In the genomic region with DNA sequence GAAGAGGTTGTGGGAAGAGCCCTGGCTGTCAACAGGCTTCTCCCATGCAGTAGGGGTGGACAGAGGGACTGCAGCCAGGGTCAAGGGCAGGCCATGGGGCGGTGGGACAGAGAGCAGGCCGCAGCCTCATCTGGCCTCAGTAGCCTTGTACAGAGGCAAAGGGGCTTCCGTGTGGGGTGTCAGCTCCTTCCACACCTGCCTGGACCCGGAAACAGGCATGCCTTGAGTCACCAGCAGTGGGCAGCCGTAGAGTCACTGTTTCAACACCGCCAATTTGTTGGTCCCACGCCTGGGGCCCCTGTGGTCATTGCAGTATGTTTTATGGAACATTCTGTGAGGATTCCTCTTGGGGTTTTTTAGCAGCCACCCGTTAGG, we compare ENCODE assay signal across 15 cellular contexts.
DNase-seq lines count a peak whose midpoint lies in the region; ATAC-seq, FAIRE-seq and TF ChIP-seq lines count a peak whose summit lies in the region.
"Had no signal": no experiment of that assay in that cellular context is flagged by ENCODE, and none has a peak within 500 bp of the region (broad histone marks: within the 10 kb centered on the region; RNA-seq: fewer than 3 reads in every experiment).

No MANE protein-coding gene starts in this region.

- peak overlapping the region; percentile 52; the same call in 1 of the 2 replicates for H2AK5ac ChIP-seq in IMR-90 (ENCODE audit: low read depth, low read length)

- H3K4ac ChIP-seq in IMR-90 (ENCODE audit: low read depth, low read length) = no peak overlapping the region; the same call in 1 of the 2 replicates

- H3K9me3 ChIP-seq in IMR-90 (ENCODE audit: control insufficient read depth, insufficient read depth, low read length) = no peaks in the 10 kb centered on the region
- H3K9me3 ChIP-seq: BE2C, esophagus squamous epithelium had no signal

- DNase-seq in AG09309 (ENCODE audit: low read depth) = no peak
- no peak for DNase-seq in IMR-90
- DNase-seq in bronchial epithelial cell (ENCODE audit: low read depth) = peak; percentile 8
- no peak for DNase-seq in mesothelial cell of epicardium (ENCODE audit: low spot score in 2 of 2, unreplicated experiment in 2 of 2)
- DNase-seq in NCI-H2196 treated with DMSO at 0.1 percent for 48 hours (lab: John Stamatoyannopoulos, UW; ENCODE audit: unreplicated experiment) = no peak
- no peak for DNase-seq in cerebellar nuclear complex (lab: John Stamatoyannopoulos, UW)
- no peak for DNase-seq in NCI-H1436 (lab: John Stamatoyannopoulos, UW)
- DNase-seq: esophagus squamous epithelium, NCI-H446 treated with DMSO at 0.1 percent for 48 hours had no signal

- no peak overlapping the region for H4K8ac ChIP-seq in IMR-90 (ENCODE audit: low read depth in 2 of 2, low read length in 2 of 2)

- no peak overlapping the region for H3K9ac ChIP-seq in IMR-90 (ENCODE audit: low read depth, low read length)

- H3K9me3 Mint-ChIP-seq in mesothelial cell of epicardium = peaks cover 1% of the 10 kb centered on the region

- no peak overlapping the region for H2BK15ac ChIP-seq in IMR-90 (ENCODE audit: low read depth, low read length)

- no peak overlapping the region for H3K4me3 ChIP-seq in AG09309 (ENCODE audit: control insufficient read depth, low read depth, low read length)
- no peak overlapping the region for H3K4me3 ChIP-seq in IMR-90 (ENCODE audit: insufficient read depth, low read depth, low read length)
- no peak overlapping the region for H3K4me3 ChIP-seq in bronchial epithelial cell (ENCODE audit: low read depth, low read length)
- H3K4me3 ChIP-seq: esophagus squamous epithelium, skin epidermis had no signal

- no peak overlapping the region for H3K4me3 Mint-ChIP-seq in mesothelial cell of epicardium
- H3K4me3 Mint-ChIP-seq: naive thymus-derived CD8-positive, alpha-beta T cell had no signal

- H3K79me1 ChIP-seq in IMR-90 (ENCODE audit: low read depth in 1 of 2, low read length in 2 of 2) = peaks cover 22 to 94% of the 10 kb centered on the region in 2 experiments

- no peak overlapping the region for H3K18ac ChIP-seq in IMR-90 (ENCODE audit: low read depth, low read length)

- H3K27me3 Mint-ChIP-seq in mesothelial cell of epicardium (ENCODE audit: low read depth) = no peaks in the 10 kb centered on the region

- H3K27ac Mint-ChIP-seq in mesothelial cell of epicardium = peak overlapping the region; percentile 85

- peak; percentile 26 for TF ChIP-seq CTCF in AG09309 (IDR thresholded peaks at IDR 0.05; ENCODE audit: control insufficient read depth, insufficient read depth, low read depth, low read length, missing control alignments)
- TF ChIP-seq CTCF in IMR-90 (conservative IDR thresholded peaks at IDR 0.05; ENCODE audit: low read depth, low read length) = no peak
- TF ChIP-seq CTCF in bronchial epithelial cell (IDR thresholded peaks at IDR 0.05; ENCODE audit: insufficient read depth, low read length, severe bottlenecking) = peak; percentile 16
- no peak for TF ChIP-seq CTCF in mesothelial cell of epicardium (IDR thresholded peaks at IDR 0.05; ENCODE audit: unreplicated experiment)

- H2BK5ac ChIP-seq in IMR-90 (ENCODE audit: low read depth, low read length, poor library complexity, severe bottlenecking) = no peak overlapping the region

- H3K23ac ChIP-seq in IMR-90 (ENCODE audit: low read depth, low read length) = no peak overlapping the region

- in situ Hi-C loops in IMR-90 (cut with MboI; ENCODE audit: low sequenced_read_pairs) = no loop called here

- H2BK20ac ChIP-seq in IMR-90 (ENCODE audit: low read depth, low read length) = no peak overlapping the region

- no peak overlapping the region for H3K4me2 ChIP-seq in IMR-90 (ENCODE audit: low read depth, low read length)

- intact Hi-C loops in IMR-90 (cut with micrococcal nuclease) = loop anchor here (2.0 to 5.0 kb wide), 2 partner anchors 401 to 460 kb away; no protein-coding TSS in a partner anchor

- H3K36me3 ChIP-seq in IMR-90 (ENCODE audit: control insufficient read depth, insufficient read depth, low read length) (peaks cover 16% of the 10 kb centered on the region), bronchial epithelial cell (ENCODE audit: control insufficient read depth, insufficient read depth, low read length) (peaks cover 17% of the 10 kb centered on the region)
- H3K36me3 ChIP-seq: BE2C had no signal

- no peak overlapping the region for H2AFZ ChIP-seq in IMR-90 (replicated peaks; ENCODE audit: low read length, poor library complexity)

- no peak overlapping the region for H2BK120ac ChIP-seq in IMR-90 (ENCODE audit: low read depth, low read length)

- no peak overlapping the region for H4K5ac ChIP-seq in IMR-90 (ENCODE audit: low read depth, low read length)

- H3K27me3 ChIP-seq in IMR-90 (ENCODE audit: control insufficient read depth, insufficient read depth, low read length) = no peaks in the 10 kb centered on the region
- no peaks in the 10 kb centered on the region for H3K27me3 ChIP-seq in bronchial epithelial cell (ENCODE audit: control insufficient read depth, insufficient read depth, low read length)
- H3K27me3 ChIP-seq: BE2C, esophagus squamous epithelium had no signal

- no peak for TF ChIP-seq POLR2A in IMR-90 (IDR thresholded peaks at IDR 0.05; ENCODE audit: low read depth, low read length)

- peaks cover 44% of the 10 kb centered on the region for H3K4me1 ChIP-seq in IMR-90 (ENCODE audit: control insufficient read depth, insufficient read depth, low read length)

- H3K14ac ChIP-seq in IMR-90 (replicated peaks; ENCODE audit: low read depth, low read length) = no peak overlapping the region

- no peak overlapping the region for H3K56ac ChIP-seq in IMR-90 (ENCODE audit: extremely low read depth, insufficient read depth, low read length)

- ATAC-seq in IMR-90 (ENCODE audit: low read depth) = no peak
- ATAC-seq in GM18873 (IDR thresholded peaks at IDR 0.05; ENCODE audit: low FRiP score, unreplicated experiment) = no peak

- H3K36me3 Mint-ChIP-seq in mesothelial cell of epicardium = peaks cover 3% of the 10 kb centered on the region
- H3K36me3 Mint-ChIP-seq: naive thymus-derived CD8-positive, alpha-beta T cell had no signal

- no peak overlapping the region for H3K27ac ChIP-seq in IMR-90 (ENCODE audit: insufficient read depth, low read length)
- H3K27ac ChIP-seq: WERI-Rb-1 had no signal

- WGBS in IMR-90 (ENCODE audit: extremely low coverage in 2 of 2, insufficient read length in 1 of 2), 2 experiments = 85% methylated on average over 3 of the region's 8 CpGs; no CpG with 5 or more reads in 1 of the 2 experiments

- FAIRE-seq in bronchial epithelial cell (lab: Jason Lieb, UNC) = no peak
- FAIRE-seq: islet of Langerhans had no signal

- H4K20me1 ChIP-seq in IMR-90 (ENCODE audit: insufficient read depth, low read length) = peaks cover 62% of the 10 kb centered on the region

- peaks cover 65% of the 10 kb centered on the region for H3K4me1 Mint-ChIP-seq in mesothelial cell of epicardium

- dilution Hi-C loops in IMR-90 (cut with HindIII; ENCODE audit: low sequenced_read_pairs, unreplicated experiment) = no loop called here

- CTCF ChIA-PET in IMR-90 (lab: Yijun Ruan, JAX) = interaction anchor here (0.9 kb wide), 1 partner anchor 37 kb away, joined by 3 read pairs; no protein-coding TSS in a partner anchor

- H4K91ac ChIP-seq in IMR-90 (ENCODE audit: insufficient read depth, low read depth, low read length) = no peak overlapping the region

- peaks cover 38% of the 10 kb centered on the region for H3K9me1 ChIP-seq in IMR-90 (ENCODE audit: insufficient read depth, low read length)

- no peak overlapping the region for H2AK9ac ChIP-seq in IMR-90 (replicated peaks; ENCODE audit: low read depth, low read length, poor library complexity)

- BruUV-seq in IMR-90 (replicated peaks; lab: Mats Ljungman, UMichigan) = no TSS peak

- TF ChIP-seq RAD21 in IMR-90 (IDR thresholded peaks at IDR 0.05; ENCODE audit: low read length) = no peak

- POLR2A ChIA-PET in IMR-90 (lab: Charles Lee; ENCODE audit: unreplicated experiment) = interaction anchor here (0.7 kb wide), 1 partner anchor 9 kb away, joined by 4 read pairs; no protein-coding TSS in a partner anchor

TF ChIP-seq in IMR-90, 13 proteins besides CTCF, POLR2A, EP300 and RAD21:
- TF ChIP-seq CHD1 (IDR thresholded peaks at IDR 0.05; ENCODE audit: low read depth, low read length) (no peak), RFX5 (IDR thresholded peaks at IDR 0.05; ENCODE audit: low read depth, low read length) (no peak)

Comparison
In these comparisons a context has a peak if more than half of its experiments do, and no peak if none do; other contexts are left out.
1. CTCF ChIP-seq: peak in AG09309 (single experiment) and bronchial epithelial cell (single experiment); none in IMR-90 (single experiment) and mesothelial cell of epicardium (single experiment).